In the genomic region with DNA sequence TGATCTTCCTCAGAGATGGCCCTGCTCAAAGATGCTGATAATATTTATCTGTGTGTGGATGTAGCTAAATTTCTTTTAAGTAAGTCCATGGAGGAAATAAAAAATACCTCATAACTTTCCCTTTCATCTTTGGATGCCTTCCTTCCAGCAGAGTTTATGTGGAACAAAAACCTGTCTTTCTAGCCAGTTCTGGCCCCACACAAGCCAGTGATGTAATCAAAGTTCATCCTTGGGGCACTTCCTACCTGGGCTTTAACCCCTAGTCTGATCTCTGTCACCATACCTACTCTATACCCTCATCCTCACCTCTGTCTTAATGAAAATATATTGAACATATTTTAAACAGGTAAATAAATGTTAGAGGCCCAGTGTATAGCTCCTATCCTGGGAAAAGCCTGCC, we compare ENCODE assay signal across 25 cellular contexts.
"Had no signal": no experiment of that assay in that cellular context is flagged by ENCODE, and none has a peak within 500 bp of the region (broad histone marks: within the 10 kb centered on the region; RNA-seq: fewer than 3 reads in every experiment).

No MANE protein-coding gene starts in this region.

- H3K27ac Mint-ChIP-seq: activated CD4-positive, alpha-beta memory T cell treated with anti-CD3 and anti-CD28 coated beads, Interleukin-2, amount 10 ng/mL, durations not matched to agents 7 days and 5 days; activated naive CD4-positive, alpha-beta T cell treated with anti-CD3 and anti-CD28 coated beads for 36 hours; activated naive CD8-positive, alpha-beta T cell treated with anti-CD3 and anti-CD28 coated beads, Interleukin-2, amount 10 ng/mL, durations not matched to agents 7 days and 5 days; activated T-helper 17 cell treated with anti-CD3 and anti-CD28 coated beads, Interleukin-2, amount 50 U/mL, for 72 hours; T-cell had no signal

- H3K4me1 ChIP-seq: body of pancreas had no signal

- DNase-seq: activated CD4-positive, alpha-beta memory T cell treated with anti-CD3 and anti-CD28 coated beads, Interleukin-2, amount 10 ng/mL, durations not matched to agents 7 days and 5 days; activated CD4-positive, alpha-beta T cell treated with anti-CD3 and anti-CD28 coated beads, Interleukin-2, amount 50 U/mL, for 1 hour; activated CD4-positive, CD25-positive, alpha-beta regulatory T cell; activated gamma-delta T cell; activated naive CD4-positive, alpha-beta T cell treated with anti-CD3 and anti-CD28 coated beads for 36 hours; activated naive CD8-positive, alpha-beta T cell treated with anti-CD3 and anti-CD28 coated beads, Interleukin-2, amount 10 ng/mL, durations not matched to agents 7 days and 5 days; activated T-cell treated with anti-CD3 and anti-CD28 coated beads for 4 hours; activated T-cell treated with anti-CD3 and anti-CD28 coated beads, Interleukin-2, amount 50 U/mL, for 48 hours; aorta; body of pancreas; central memory CD4-positive, alpha-beta T cell; Karpas-422; MM.1S; NCI-H1105; NCI-H1436; NCI-H1694 treated with DMSO at 0.1 percent for 48 hours; NCI-H2029 treated with DMSO at 0.1 percent for 48 hours; NCI-H345; NCI-H510A; NCI-H69; SHP77 treated with DMSO at 0.1 percent for 48 hours; T-cell had no signal

- H3K4me3 ChIP-seq: body of pancreas, K562 had no signal

- H3K27me3 Mint-ChIP-seq: activated CD4-positive, alpha-beta memory T cell treated with anti-CD3 and anti-CD28 coated beads, Interleukin-2, amount 10 ng/mL, durations not matched to agents 7 days and 5 days; activated naive CD8-positive, alpha-beta T cell treated with anti-CD3 and anti-CD28 coated beads, Interleukin-2, amount 10 ng/mL, durations not matched to agents 7 days and 5 days; activated T-helper 17 cell treated with anti-CD3 and anti-CD28 coated beads, Interleukin-2, amount 50 U/mL, for 72 hours; T-cell had no signal

- H3K9me3 ChIP-seq: body of pancreas had no signal

- H3K36me3 Mint-ChIP-seq: T-cell had no signal

- H3K27me3 ChIP-seq: body of pancreas had no signal

- H3K27ac ChIP-seq: body of pancreas, VCaP had no signal

- H3K9me3 Mint-ChIP-seq: activated CD4-positive, alpha-beta memory T cell treated with anti-CD3 and anti-CD28 coated beads, Interleukin-2, amount 10 ng/mL, durations not matched to agents 7 days and 5 days; activated naive CD4-positive, alpha-beta T cell treated with anti-CD3 and anti-CD28 coated beads for 36 hours; activated naive CD8-positive, alpha-beta T cell treated with anti-CD3 and anti-CD28 coated beads, Interleukin-2, amount 10 ng/mL, durations not matched to agents 7 days and 5 days; activated T-helper 17 cell treated with anti-CD3 and anti-CD28 coated beads, Interleukin-2, amount 50 U/mL, for 72 hours; T-cell had no signal

- H3K4me3 Mint-ChIP-seq: activated CD4-positive, alpha-beta memory T cell treated with anti-CD3 and anti-CD28 coated beads, Interleukin-2, amount 10 ng/mL, durations not matched to agents 7 days and 5 days; activated naive CD4-positive, alpha-beta T cell treated with anti-CD3 and anti-CD28 coated beads for 36 hours; activated naive CD8-positive, alpha-beta T cell treated with anti-CD3 and anti-CD28 coated beads, Interleukin-2, amount 10 ng/mL, durations not matched to agents 7 days and 5 days; activated T-helper 17 cell treated with anti-CD3 and anti-CD28 coated beads, Interleukin-2, amount 50 U/mL, for 72 hours; T-cell had no signal

- ATAC-seq: activated T-helper 17 cell treated with anti-CD3 and anti-CD28 coated beads, Interleukin-2, amount 50 U/mL, for 72 hours; body of pancreas; K562; T-cell had no signal

- H3K4me1 Mint-ChIP-seq: activated T-helper 17 cell treated with anti-CD3 and anti-CD28 coated beads, Interleukin-2, amount 50 U/mL, for 72 hours had no signal
